ENCODE assay signal across 1 cellular context in the genomic region with DNA sequence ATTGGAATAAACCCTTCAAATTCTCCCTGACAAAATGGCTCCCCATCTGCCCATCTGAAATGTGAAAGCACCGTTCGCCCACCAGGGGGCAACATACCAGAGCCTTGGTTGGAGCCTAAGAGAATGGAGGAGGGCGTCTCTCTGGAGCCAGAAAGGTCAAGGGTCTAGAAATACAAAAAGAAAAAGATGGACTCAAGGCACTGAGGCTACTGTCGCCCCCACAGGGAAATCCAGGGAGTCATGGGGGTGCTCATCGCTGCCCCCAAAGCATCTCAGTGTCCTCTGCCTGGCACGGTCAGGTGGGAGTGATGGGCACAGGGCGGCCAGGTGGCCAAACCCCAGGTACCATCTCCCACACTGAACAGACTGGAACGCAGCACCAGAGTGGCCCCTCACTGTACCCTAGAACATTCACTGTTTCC.
TF ChIP-seq lines count a peak whose summit lies in the region.

No MANE protein-coding gene starts in this region.

TF ChIP-seq in HepG2, 621 proteins besides CTCF, POLR2A, EP300 and RAD21 (continued from another document):
- TF ChIP-seq, protein P1, sequence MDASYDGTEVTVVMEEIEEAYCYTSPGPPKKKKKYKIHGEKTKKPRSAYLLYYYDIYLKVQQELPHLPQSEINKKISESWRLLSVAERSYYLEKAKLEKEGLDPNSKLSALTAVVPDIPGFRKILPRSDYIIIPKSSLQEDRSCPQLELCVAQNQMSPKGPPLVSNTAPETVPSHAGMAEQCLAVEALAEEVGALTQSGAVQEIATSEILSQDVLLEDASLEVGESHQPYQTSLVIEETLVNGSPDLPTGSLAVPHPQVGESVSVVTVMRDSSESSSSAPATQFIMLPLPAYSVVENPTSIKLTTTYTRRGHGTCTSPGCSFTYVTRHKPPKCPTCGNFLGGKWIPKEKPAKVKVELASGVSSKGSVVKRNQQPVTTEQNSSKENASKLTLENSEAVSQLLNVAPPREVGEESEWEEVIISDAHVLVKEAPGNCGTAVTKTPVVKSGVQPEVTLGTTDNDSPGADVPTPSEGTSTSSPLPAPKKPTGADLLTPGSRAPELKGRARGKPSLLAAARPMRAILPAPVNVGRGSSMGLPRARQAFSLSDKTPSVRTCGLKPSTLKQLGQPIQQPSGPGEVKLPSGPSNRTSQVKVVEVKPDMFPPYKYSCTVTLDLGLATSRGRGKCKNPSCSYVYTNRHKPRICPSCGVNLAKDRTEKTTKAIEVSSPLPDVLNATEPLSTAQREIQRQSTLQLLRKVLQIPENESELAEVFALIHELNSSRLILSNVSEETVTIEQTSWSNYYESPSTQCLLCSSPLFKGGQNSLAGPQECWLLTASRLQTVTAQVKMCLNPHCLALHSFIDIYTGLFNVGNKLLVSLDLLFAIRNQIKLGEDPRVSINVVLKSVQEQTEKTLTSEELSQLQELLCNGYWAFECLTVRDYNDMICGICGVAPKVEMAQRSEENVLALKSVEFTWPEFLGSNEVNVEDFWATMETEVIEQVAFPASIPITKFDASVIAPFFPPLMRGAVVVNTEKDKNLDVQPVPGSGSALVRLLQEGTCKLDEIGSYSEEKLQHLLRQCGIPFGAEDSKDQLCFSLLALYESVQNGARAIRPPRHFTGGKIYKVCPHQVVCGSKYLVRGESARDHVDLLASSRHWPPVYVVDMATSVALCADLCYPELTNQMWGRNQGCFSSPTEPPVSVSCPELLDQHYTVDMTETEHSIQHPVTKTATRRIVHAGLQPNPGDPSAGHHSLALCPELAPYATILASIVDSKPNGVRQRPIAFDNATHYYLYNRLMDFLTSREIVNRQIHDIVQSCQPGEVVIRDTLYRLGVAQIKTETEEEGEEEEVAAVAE (CRISPR knock-in tag; IDR thresholded peaks at IDR 0.05; ENCODE audit: borderline replicate concordance): no peak
- TF ChIP-seq RBM22 (optimal IDR thresholded peaks at IDR 0.05; ENCODE audit: low read length) (peak; percentile 94), YY1 (IDR thresholded peaks at IDR 0.05; ENCODE audit: insufficient read depth, insufficient replicate concordance, low read depth, low read length) (peak; percentile 86), ZBTB7B (CRISPR knock-in tag; IDR thresholded peaks at IDR 0.05) (0 out of 2 replicates have a peak, but pooled peaks have one; percentile 30), SMC3 (IDR thresholded peaks at IDR 0.05; ENCODE audit: low read length) (peak; percentile 72), KAT8 (CRISPR knock-in tag; IDR thresholded peaks at IDR 0.05) (0 out of 2 replicates have a peak, but pooled peaks have one; percentile 30), STAG1 (CRISPR knock-in tag; IDR thresholded peaks at IDR 0.05) (peak; percentile 57), PRPF4 (IDR thresholded peaks at IDR 0.05; ENCODE audit: low read depth, low read length, poor library complexity, severe bottlenecking) (peak; percentile 28), NR2F6 (IDR thresholded peaks at IDR 0.05) (0 out of 2 replicates have a peak, but pooled peaks have one; percentile 26), NR2F6 (CRISPR knock-in tag; IDR thresholded peaks at IDR 0.05) (peak; percentile 41; the same call in 1 of the 2 replicates), ZNF605 (CRISPR knock-in tag; IDR thresholded peaks at IDR 0.05) (0 out of 2 replicates have a peak, but pooled peaks have one; percentile 29), ZNF782 (CRISPR knock-in tag; IDR thresholded peaks at IDR 0.05; ENCODE audit: borderline replicate concordance) (no peak), NR2F1 (CRISPR knock-in tag; IDR thresholded peaks at IDR 0.05) (peak in 1 of 2 experiments; percentile 36; a peak in 1 of 4 replicates), KDM5B (CRISPR knock-in tag; IDR thresholded peaks at IDR 0.05; ENCODE audit: borderline replicate concordance) (0 out of 2 replicates have a peak, but pooled peaks have one; percentile 18), NFE2L1 (CRISPR knock-in tag; IDR thresholded peaks at IDR 0.05; ENCODE audit: borderline replicate concordance) (peak; percentile 59; the same call in 1 of the 2 replicates), ADNP (CRISPR knock-in tag; IDR thresholded peaks at IDR 0.05) (no peak), ZNF556 (CRISPR knock-in tag; IDR thresholded peaks at IDR 0.05; ENCODE audit: borderline replicate concordance) (0 out of 2 replicates have a peak, but pooled peaks have one; percentile 20), HNRNPL (IDR thresholded peaks at IDR 0.05; ENCODE audit: low read depth, low read length) (0 out of 2 replicates have a peak, but pooled peaks have one; percentile 44), XRCC5 (optimal IDR thresholded peaks at IDR 0.05; ENCODE audit: low read length) (peak; percentile 50), HNRNPLL (IDR thresholded peaks at IDR 0.05; ENCODE audit: low read depth, low read length, poor library complexity, severe bottlenecking) (peak; percentile 23)
- TF ChIP-seq, protein P2, sequence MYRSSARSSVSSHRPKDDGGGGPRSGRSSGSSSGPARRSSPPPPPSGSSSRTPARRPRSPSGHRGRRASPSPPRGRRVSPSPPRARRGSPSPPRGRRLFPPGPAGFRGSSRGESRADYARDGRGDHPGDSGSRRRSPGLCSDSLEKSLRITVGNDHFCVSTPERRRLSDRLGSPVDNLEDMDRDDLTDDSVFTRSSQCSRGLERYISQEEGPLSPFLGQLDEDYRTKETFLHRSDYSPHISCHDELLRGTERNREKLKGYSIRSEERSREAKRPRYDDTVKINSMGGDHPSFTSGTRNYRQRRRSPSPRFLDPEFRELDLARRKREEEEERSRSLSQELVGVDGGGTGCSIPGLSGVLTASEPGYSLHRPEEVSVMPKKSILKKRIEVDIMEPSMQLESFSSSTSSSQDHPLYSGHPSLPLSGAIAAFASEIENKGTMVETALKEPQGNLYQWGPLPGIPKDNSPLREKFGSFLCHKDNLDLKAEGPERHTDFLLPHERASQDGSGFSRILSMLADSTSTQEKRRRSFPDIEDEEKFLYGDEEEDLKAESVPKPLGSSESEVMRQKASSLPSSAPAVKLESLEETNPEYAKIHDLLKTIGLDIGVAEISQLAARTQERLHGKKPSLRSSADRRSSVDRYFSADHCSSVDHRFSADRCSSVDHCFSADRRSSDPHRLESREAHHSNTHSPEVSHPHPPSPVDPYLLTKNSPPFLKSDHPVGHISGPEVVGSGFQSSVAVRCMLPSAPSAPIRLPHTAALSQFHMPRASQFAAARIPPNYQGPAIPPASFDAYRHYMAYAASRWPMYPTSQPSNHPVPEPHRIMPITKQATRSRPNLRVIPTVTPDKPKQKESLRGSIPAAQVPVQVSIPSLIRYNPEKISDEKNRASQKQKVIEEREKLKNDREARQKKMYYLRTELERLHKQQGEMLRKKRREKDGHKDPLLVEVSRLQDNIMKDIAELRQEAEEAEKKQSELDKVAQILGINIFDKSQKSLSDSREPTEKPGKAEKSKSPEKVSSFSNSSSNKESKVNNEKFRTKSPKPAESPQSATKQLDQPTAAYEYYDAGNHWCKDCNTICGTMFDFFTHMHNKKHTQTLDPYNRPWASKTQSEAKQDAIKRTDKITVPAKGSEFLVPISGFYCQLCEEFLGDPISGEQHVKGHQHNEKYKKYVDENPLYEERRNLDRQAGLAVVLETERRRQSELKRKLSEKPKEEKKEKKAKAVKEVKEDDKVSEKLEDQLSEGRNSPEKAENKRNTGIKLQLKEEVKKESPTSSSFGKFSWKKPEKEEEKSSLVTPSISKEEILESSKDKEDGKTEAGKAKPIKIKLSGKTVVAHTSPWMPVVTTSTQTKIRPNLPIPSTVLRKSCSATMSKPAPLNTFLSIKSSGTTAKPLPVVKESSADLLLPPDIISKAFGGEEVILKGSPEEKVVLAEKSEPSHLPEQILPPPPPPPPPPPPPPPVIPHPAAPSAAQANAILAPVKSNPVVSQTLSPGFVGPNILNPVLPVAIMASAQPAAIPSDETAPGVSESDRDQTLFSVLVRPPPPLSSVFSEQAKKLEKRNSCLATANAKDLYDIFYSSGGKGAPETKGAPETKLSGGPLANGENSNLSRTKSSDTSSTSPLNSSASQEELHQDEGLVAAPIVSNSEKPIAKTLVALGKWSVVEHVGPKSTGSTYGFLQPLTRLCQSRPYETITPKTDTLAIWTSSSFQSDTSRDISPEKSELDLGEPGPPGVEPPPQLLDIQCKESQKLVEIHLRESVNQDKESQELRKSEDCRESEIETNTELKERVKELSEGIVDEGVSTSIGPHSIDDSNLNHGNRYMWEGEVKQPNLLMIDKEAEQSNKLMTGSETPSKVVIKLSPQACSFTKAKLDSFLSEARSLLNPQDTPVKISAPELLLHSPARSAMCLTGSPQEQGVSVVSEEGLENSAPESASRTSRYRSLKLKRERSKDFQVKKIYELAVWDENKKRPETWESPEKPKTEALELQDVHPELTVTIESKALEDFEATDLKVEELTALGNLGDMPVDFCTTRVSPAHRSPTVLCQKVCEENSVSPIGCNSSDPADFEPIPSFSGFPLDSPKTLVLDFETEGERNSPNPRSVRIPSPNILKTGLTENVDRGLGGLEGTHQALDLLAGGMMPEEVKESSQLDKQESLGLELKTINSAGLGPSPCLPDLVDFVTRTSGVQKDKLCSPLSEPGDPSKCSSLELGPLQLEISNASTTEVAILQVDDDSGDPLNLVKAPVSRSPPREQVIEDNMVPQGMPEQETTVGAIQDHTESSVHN (CRISPR knock-in tag; IDR thresholded peaks at IDR 0.05): peak; percentile 54; the same call in 1 of the 2 replicates
- TF ChIP-seq, protein P3, sequence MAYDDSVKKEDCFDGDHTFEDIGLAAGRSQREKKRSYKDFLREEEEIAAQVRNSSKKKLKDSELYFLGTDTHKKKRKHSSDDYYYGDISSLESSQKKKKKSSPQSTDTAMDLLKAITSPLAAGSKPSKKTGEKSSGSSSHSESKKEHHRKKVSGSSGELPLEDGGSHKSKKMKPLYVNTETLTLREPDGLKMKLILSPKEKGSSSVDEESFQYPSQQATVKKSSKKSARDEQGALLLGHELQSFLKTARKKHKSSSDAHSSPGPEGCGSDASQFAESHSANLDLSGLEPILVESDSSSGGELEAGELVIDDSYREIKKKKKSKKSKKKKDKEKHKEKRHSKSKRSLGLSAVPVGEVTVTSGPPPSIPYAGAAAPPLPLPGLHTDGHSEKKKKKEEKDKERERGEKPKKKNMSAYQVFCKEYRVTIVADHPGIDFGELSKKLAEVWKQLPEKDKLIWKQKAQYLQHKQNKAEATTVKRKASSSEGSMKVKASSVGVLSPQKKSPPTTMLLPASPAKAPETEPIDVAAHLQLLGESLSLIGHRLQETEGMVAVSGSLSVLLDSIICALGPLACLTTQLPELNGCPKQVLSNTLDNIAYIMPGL (CRISPR knock-in tag; IDR thresholded peaks at IDR 0.05; ENCODE audit: borderline replicate concordance in 1 of 2, low read depth in 1 of 2): 0 out of 4 replicates have a peak, but pooled peaks of 1 of the 2 experiments have one; percentile 26
- TF ChIP-seq, protein P4, sequence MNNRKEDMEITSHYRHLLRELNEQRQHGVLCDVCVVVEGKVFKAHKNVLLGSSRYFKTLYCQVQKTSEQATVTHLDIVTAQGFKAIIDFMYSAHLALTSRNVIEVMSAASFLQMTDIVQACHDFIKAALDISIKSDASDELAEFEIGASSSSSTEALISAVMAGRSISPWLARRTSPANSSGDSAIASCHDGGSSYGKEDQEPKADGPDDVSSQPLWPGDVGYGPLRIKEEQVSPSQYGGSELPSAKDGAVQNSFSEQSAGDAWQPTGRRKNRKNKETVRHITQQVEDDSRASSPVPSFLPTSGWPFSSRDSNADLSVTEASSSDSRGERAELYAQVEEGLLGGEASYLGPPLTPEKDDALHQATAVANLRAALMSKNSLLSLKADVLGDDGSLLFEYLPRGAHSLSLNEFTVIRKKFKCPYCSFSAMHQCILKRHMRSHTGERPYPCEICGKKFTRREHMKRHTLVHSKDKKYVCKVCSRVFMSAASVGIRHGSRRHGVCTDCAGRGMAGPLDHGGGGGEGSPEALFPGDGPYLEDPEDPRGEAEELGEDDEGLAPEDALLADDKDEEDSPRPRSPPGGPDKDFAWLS (CRISPR knock-in tag; IDR thresholded peaks at IDR 0.05; ENCODE audit: borderline replicate concordance): 0 out of 2 replicates have a peak, but pooled peaks have one; percentile 34
